In genomic region chr5:152056931-152057330, GRCh38 we compare ENCODE assay signal across 27 cellular contexts.
"Had no signal": no experiment of that assay in that cellular context is flagged by ENCODE, and none has a peak within 500 bp of the region (broad histone marks: within the 10 kb centered on the region; RNA-seq: fewer than 3 reads in every experiment).

No MANE protein-coding gene starts in this region.

- ATAC-seq: stimulated activated effector memory CD8-positive, alpha-beta T cell treated with anti-CD3 and anti-CD28 coated beads, Interleukin-12 subunit alpha, Interleukin-12 subunit beta, amount 100 ng/mL, for 72 hours; stimulated activated memory B cell treated with anti-CD40 and anti-IgM and Interleukin-4, amounts not matched to agents 10 μg/mL and 1 μg/mL and 100 μg/mL, for 72 hours; stimulated activated naive B cell treated with anti-CD40 and anti-IgM and Interleukin-4, amounts not matched to agents 10 μg/mL and 1 μg/mL and 100 μg/mL, for 72 hours; stimulated activated naive CD8-positive, alpha-beta T cell treated with anti-CD3 and anti-CD28 coated beads, Interleukin-15, amount 100 ng/mL, for 72 hours; stimulated activated naive CD8-positive, alpha-beta T cell treated with anti-CD3 and anti-CD28 coated beads, Interleukin-15, Interleukin-2, amounts not matched to agents 100 U/mL and 50 U/mL, for 24 hours; upper lobe of right lung had no signal

- H3K27ac ChIP-seq: stomach, suprapubic skin, testis, thoracic aorta, thyroid gland, tibial artery, tibial nerve, transverse colon, upper lobe of left lung, upper lobe of right lung, uterus, vagina had no signal

- FAIRE-seq: urothelium cell line had no signal

- H3K27me3 ChIP-seq: stomach, suprapubic skin, testis, thyroid gland, tibial artery, tibial nerve, transverse colon, upper lobe of left lung, upper lobe of right lung, uterus, vagina had no signal

- DNase-seq: stimulated activated CD4-positive, alpha-beta T cell treated with anti-CD3 and anti-CD28 coated beads, Interleukin-2, amount 100 ng/mL, for 48 hours; stimulated activated CD4-positive, alpha-beta T cell treated with anti-CD3 and anti-CD28 coated beads, Interleukin-4, amount 100 ng/mL, for 1 hour; stimulated activated CD4-positive, alpha-beta T cell treated with anti-CD3 and anti-CD28 coated beads, Interleukin-4, amount 100 ng/mL, for 24 hours; stimulated activated CD4-positive, alpha-beta T cell treated with anti-CD3 and anti-CD28 coated beads, Interleukin-4, amount 100 ng/mL, for 4 hours; stimulated activated CD8-positive, alpha-beta memory T cell treated with anti-CD3 and anti-CD28 coated beads, Interleukin-4, amount 100 ng/mL, for 48 hours; stimulated activated naive B cell treated with anti-CD40 and anti-IgM and Interleukin-4, amounts not matched to agents 10 μg/mL and 1 μg/mL and 100 μg/mL, for 72 hours; stimulated activated naive CD4-positive, alpha-beta T cell; stimulated activated naive CD4-positive, alpha-beta T cell treated with Interleukin-2 at 50 U/mL for 16 hours; stimulated activated naive CD8-positive, alpha-beta T cell treated with anti-CD3 and anti-CD28 coated beads, Interleukin-15, amount 100 ng/mL, for 72 hours; stimulated activated naive CD8-positive, alpha-beta T cell treated with anti-CD3 and anti-CD28 coated beads, Interleukin-15, Interleukin-2, amounts not matched to agents 100 U/mL and 50 U/mL, for 24 hours; stomach; substantia nigra; testis; thyroid gland; tibial artery; transverse colon; trophoblast cell; upper lobe of left lung; upper lobe of right lung; uterus had no signal

- H3K9me3 ChIP-seq: suprapubic skin, testis, thoracic aorta, thyroid gland, transverse colon, upper lobe of left lung, upper lobe of right lung, uterus, vagina had no signal

- H3K4me1 ChIP-seq: stomach, suprapubic skin, testis, thyroid gland, tibial artery, tibial nerve, transverse colon, upper lobe of left lung, upper lobe of right lung, uterus, vagina had no signal

- H3K36me3 ChIP-seq: stomach, suprapubic skin, thoracic aorta, thyroid gland, tibial artery, tibial nerve, transverse colon, upper lobe of left lung, upper lobe of right lung, uterus, vagina had no signal

- H3K4me3 ChIP-seq: stomach, suprapubic skin, testis, thoracic aorta, thyroid gland, tibial artery, tibial nerve, transverse colon, upper lobe of left lung, upper lobe of right lung, uterus, vagina had no signal
